Comparison of ENCODE assay signal across 1 cellular context in genomic region chr17:50145532-50146229, GRCh38.
TF ChIP-seq lines count a peak whose summit lies in the region.

No MANE protein-coding gene starts in this region.

TF ChIP-seq in HepG2, 621 proteins besides CTCF, POLR2A, EP300 and RAD21:
- TF ChIP-seq SUZ12 (IDR thresholded peaks at IDR 0.05; ENCODE audit: low read depth, low read length) (no peak), ZHX2 (IDR thresholded peaks at IDR 0.05; ENCODE audit: low read depth) (no peak), ZHX2 (CRISPR knock-in tag; IDR thresholded peaks at IDR 0.05; ENCODE audit: borderline replicate concordance) (no peak), AKAP8 (CRISPR knock-in tag; IDR thresholded peaks at IDR 0.05) (no peak), ZNF367 (CRISPR knock-in tag; IDR thresholded peaks at IDR 0.05; ENCODE audit: borderline replicate concordance) (no peak), ZNF674 (CRISPR knock-in tag; IDR thresholded peaks at IDR 0.05; ENCODE audit: low read depth) (no peak), ZSCAN29 (CRISPR knock-in tag; conservative IDR thresholded peaks at IDR 0.05) (no peak), YY1 (IDR thresholded peaks at IDR 0.05; ENCODE audit: insufficient read depth, insufficient replicate concordance, low read depth, low read length) (no peak), ZNF737 (CRISPR knock-in tag; IDR thresholded peaks at IDR 0.05; ENCODE audit: borderline replicate concordance) (no peak), KDM4B (CRISPR knock-in tag; IDR thresholded peaks at IDR 0.05) (no peak), MIER3 (CRISPR knock-in tag; IDR thresholded peaks at IDR 0.05; ENCODE audit: borderline replicate concordance) (no peak), DBP (CRISPR knock-in tag; IDR thresholded peaks at IDR 0.05; ENCODE audit: not compliant biosample characterization) (no peak), SATB2 (CRISPR knock-in tag; IDR thresholded peaks at IDR 0.05) (no peak), ZBTB3 (CRISPR knock-in tag; IDR thresholded peaks at IDR 0.05; ENCODE audit: borderline replicate concordance, low read depth) (no peak), ZNF318 (CRISPR knock-in tag; IDR thresholded peaks at IDR 0.05) (no peak), ETV5 (CRISPR knock-in tag; IDR thresholded peaks at IDR 0.05; ENCODE audit: borderline replicate concordance) (no peak), ZNF772 (CRISPR knock-in tag; IDR thresholded peaks at IDR 0.05) (no peak), E2F1 (CRISPR knock-in tag; IDR thresholded peaks at IDR 0.05) (no peak)
